Comparison of ENCODE assay signal across 19 cellular contexts in the genomic region with DNA sequence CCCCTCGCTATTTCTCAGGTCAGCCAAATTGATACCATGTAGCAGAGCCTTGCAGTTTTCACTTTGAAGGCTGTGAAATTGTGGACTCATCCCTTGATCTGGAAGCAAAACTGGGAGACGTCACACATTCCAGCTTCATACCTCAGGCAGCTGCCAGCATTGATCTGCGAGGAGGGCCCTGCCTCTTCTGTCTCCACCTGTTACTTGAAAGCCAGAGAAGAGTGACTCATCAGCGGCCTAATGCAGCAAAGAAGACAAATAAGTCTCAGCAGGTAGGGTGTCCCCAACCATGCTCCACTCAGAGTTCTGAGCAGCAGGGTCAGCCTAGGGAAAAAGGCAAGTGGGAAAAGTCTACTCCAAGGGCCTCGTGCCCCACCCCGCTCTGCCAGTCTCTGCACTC.
DNase-seq lines count a peak whose midpoint lies in the region; ATAC-seq, FAIRE-seq and TF ChIP-seq lines count a peak whose summit lies in the region.
"Had no signal": no experiment of that assay in that cellular context is flagged by ENCODE, and none has a peak within 500 bp of the region (broad histone marks: within the 10 kb centered on the region; RNA-seq: fewer than 3 reads in every experiment).

No MANE protein-coding gene starts in this region.

- peaks cover 0 to 18% (median 0%) of the 10 kb centered on the region in 11 experiments; a peak in 4 of 22 replicates for H4K20me1 ChIP-seq in BLaER1 treated with 17β-estradiol and CSF1 and Interleukin-3, amounts not matched to agents 10 nM and 100 nM

- H2AFZ ChIP-seq in mesenchymal stem cell (ENCODE audit: low read depth, low read length): no peak overlapping the region

- no peak overlapping the region for H2BK5ac ChIP-seq in mesenchymal stem cell (ENCODE audit: low read depth, low read length, poor library complexity, severe bottlenecking)

- no peak for ATAC-seq in GM18511 (IDR thresholded peaks at IDR 0.05; ENCODE audit: unreplicated experiment)
- ATAC-seq: heart right ventricle, psoas muscle, upper lobe of right lung had no signal

- H3K27ac ChIP-seq in BLaER1 treated with 17β-estradiol and CSF1 and Interleukin-3, amounts not matched to agents 10 nM and 100 nM: no peak overlapping the region
- H3K27ac ChIP-seq in endodermal cell (ENCODE audit: low read depth, low read length) (no peak overlapping the region), mesenchymal stem cell (ENCODE audit: low read length, poor library complexity, severe bottlenecking) (no peak overlapping the region)
- H3K27ac ChIP-seq: heart right ventricle, psoas muscle, SK-N-MC, upper lobe of right lung, VCaP had no signal

- H3K4me1 Mint-ChIP-seq in endodermal cell: peaks cover 45% of the 10 kb centered on the region
- H3K4me1 Mint-ChIP-seq: central memory CD8-positive, alpha-beta T cell; IgD-negative memory B cell had no signal

- FAIRE-seq in RCC 7860 (lab: Jason Lieb, UNC): no peak

- peak overlapping the region in 1 of 2 experiments; percentile 19 for H3K14ac ChIP-seq in mesenchymal stem cell (ENCODE audit: low read length in 2 of 2)

- H3K4me3 Mint-ChIP-seq in endodermal cell: no peak overlapping the region
- H3K4me3 Mint-ChIP-seq: activated naive CD8-positive, alpha-beta T cell; central memory CD8-positive, alpha-beta T cell; IgD-negative memory B cell had no signal

- H3K36me3 ChIP-seq in BLaER1 treated with 17β-estradiol and CSF1 and Interleukin-3, amounts not matched to agents 10 nM and 100 nM: no peaks in the 10 kb centered on the region
- H3K36me3 ChIP-seq in endodermal cell (ENCODE audit: control insufficient read depth, insufficient read depth, low read length) (no peaks in the 10 kb centered on the region), mesenchymal stem cell (ENCODE audit: control insufficient read depth in 1 of 2, insufficient read depth in 2 of 2, low read depth in 1 of 2, low read length in 2 of 2) (no peaks in the 10 kb centered on the region)
- H3K36me3 ChIP-seq: heart right ventricle, upper lobe of right lung had no signal

- WGBS in endodermal cell (ENCODE audit: insufficient coverage in 1 of 2, insufficient read length in 1 of 2), 2 experiments: 44 to 60% methylated on average over 3 to 6 of the region's 6 CpGs
- WGBS in mesenchymal stem cell: 68% methylated on average over 4 of the region's 6 CpGs

- peaks cover 2% of the 10 kb centered on the region for H3K9me3 Mint-ChIP-seq in endodermal cell

- no peak overlapping the region for H4K91ac ChIP-seq in mesenchymal stem cell (ENCODE audit: low read length)

- H3K27me3 Mint-ChIP-seq in endodermal cell (ENCODE audit: insufficient read depth): no peaks in the 10 kb centered on the region
- H3K27me3 Mint-ChIP-seq: central memory CD8-positive, alpha-beta T cell; IgD-negative memory B cell had no signal

- H3K4me1 ChIP-seq in BLaER1 treated with 17β-estradiol and CSF1 and Interleukin-3, amounts not matched to agents 10 nM and 100 nM: peaks cover 45 to 69% (median 66%) of the 10 kb centered on the region in 10 experiments
- H3K4me1 ChIP-seq in endodermal cell (ENCODE audit: control insufficient read depth, insufficient read depth, low read length): peaks cover 33% of the 10 kb centered on the region
- H3K4me1 ChIP-seq in mesenchymal stem cell (ENCODE audit: control insufficient read depth, insufficient read depth, low read depth, low read length): peaks cover 12% of the 10 kb centered on the region
- H3K4me1 ChIP-seq: psoas muscle had no signal

- peaks cover 0 to 50% (median 0%) of the 10 kb centered on the region in 11 experiments; a peak in 4 of 22 replicates for H3K27me3 ChIP-seq in BLaER1 treated with 17β-estradiol and CSF1 and Interleukin-3, amounts not matched to agents 10 nM and 100 nM
- H3K27me3 ChIP-seq in endodermal cell (ENCODE audit: control insufficient read depth, insufficient read depth, low read length, poor library complexity, severe bottlenecking): no peaks in the 10 kb centered on the region
- H3K27me3 ChIP-seq in mesenchymal stem cell (ENCODE audit: control insufficient read depth in 1 of 2, insufficient read depth in 1 of 2, low read length in 2 of 2): no peaks in the 10 kb centered on the region
- H3K27me3 ChIP-seq: heart right ventricle, upper lobe of right lung had no signal

- no peak overlapping the region for H2AK5ac ChIP-seq in mesenchymal stem cell (ENCODE audit: low read length, severe bottlenecking)

- H3K79me1 ChIP-seq in mesenchymal stem cell (replicated peaks; ENCODE audit: low read length, poor library complexity, severe bottlenecking): no peaks in the 10 kb centered on the region

- peak overlapping the region in 9 of 11 experiments; percentile 84 to 98 (median 90); a peak in 17 of 22 replicates for H3K4me2 ChIP-seq in BLaER1 treated with 17β-estradiol and CSF1 and Interleukin-3, amounts not matched to agents 10 nM and 100 nM
- no peak overlapping the region for H3K4me2 ChIP-seq in mesenchymal stem cell (ENCODE audit: low read length, poor library complexity, severe bottlenecking)

- H3K27ac Mint-ChIP-seq in endodermal cell: peak overlapping the region; percentile 85
- H3K27ac Mint-ChIP-seq: activated naive CD8-positive, alpha-beta T cell; IgD-negative memory B cell had no signal

- TF ChIP-seq CTCF in endodermal cell (conservative IDR thresholded peaks at IDR 0.05): no peak

- H3K9me3 ChIP-seq in BLaER1 treated with 17β-estradiol and CSF1 and Interleukin-3, amounts not matched to agents 10 nM and 100 nM (replicated peaks in 1 of 11): peaks cover 0 to 22% (median 6%) of the 10 kb centered on the region in 11 experiments; a peak in 11 of 22 replicates
- H3K9me3 ChIP-seq in endodermal cell (ENCODE audit: control insufficient read depth, low read length) (no peaks in the 10 kb centered on the region), mesenchymal stem cell (ENCODE audit: control insufficient read depth, low read length) (no peaks in the 10 kb centered on the region)
- H3K9me3 ChIP-seq: heart right ventricle, psoas muscle, upper lobe of right lung had no signal

- DNase-seq in NCI-H146 (lab: John Stamatoyannopoulos, UW) (peak; percentile 67), endodermal cell (peak; percentile 91), mesenchymal stem cell (peak; percentile 15), RCC 7860 (ENCODE audit: low spot score) (no peak), DMS79 (lab: John Stamatoyannopoulos, UW) (no peak)
- no peak for DNase-seq in NK-92 treated with Interleukin-12 subunit alpha and Interleukin-12 subunit beta, amount 100 ng/mL, for 24 hours (lab: John Stamatoyannopoulos, UW)
- DNase-seq: DMS153; heart right ventricle; NCI-H1417 treated with DMSO at 0.1 percent for 48 hours; psoas muscle; stimulated activated CD4-positive, alpha-beta T cell treated with anti-CD3 and anti-CD28 coated beads, Interleukin-1b, Interleukin-23, amount 100 ng/mL, for 48 hours; upper lobe of right lung had no signal

- peak overlapping the region in 1 of 2 experiments; percentile 21 for H3K18ac ChIP-seq in mesenchymal stem cell (ENCODE audit: low read depth in 1 of 2, low read length in 2 of 2)

- H2BK120ac ChIP-seq in mesenchymal stem cell (ENCODE audit: low read depth, low read length): no peak overlapping the region

- no peak overlapping the region for H4K8ac ChIP-seq in mesenchymal stem cell (ENCODE audit: low read length)

- H3K9ac ChIP-seq in BLaER1 treated with 17β-estradiol and CSF1 and Interleukin-3, amounts not matched to agents 10 nM and 100 nM: no peak overlapping the region
- H3K9ac ChIP-seq in endodermal cell (ENCODE audit: extremely low read depth, low read length, poor library complexity, severe bottlenecking): peak overlapping the region; percentile 18
- H3K9ac ChIP-seq in mesenchymal stem cell (ENCODE audit: low read length): no peak overlapping the region

- peak overlapping the region in 1 of 2 experiments; percentile 26 for H2BK12ac ChIP-seq in mesenchymal stem cell (ENCODE audit: low read length in 2 of 2)

- no peak overlapping the region for H2BK15ac ChIP-seq in mesenchymal stem cell (ENCODE audit: low read depth, poor library complexity, severe bottlenecking)

- no peak overlapping the region for H3K4ac ChIP-seq in mesenchymal stem cell (ENCODE audit: low read depth in 1 of 2, low read length in 2 of 2)

- H3K36me3 Mint-ChIP-seq in endodermal cell (ENCODE audit: low read depth): no peaks in the 10 kb centered on the region
- H3K36me3 Mint-ChIP-seq: activated naive CD8-positive, alpha-beta T cell; IgD-negative memory B cell had no signal

- H3K23ac ChIP-seq in mesenchymal stem cell (ENCODE audit: low read length in 2 of 2): no peak overlapping the region

- H3K4me3 ChIP-seq in BLaER1 treated with 17β-estradiol and CSF1 and Interleukin-3, amounts not matched to agents 10 nM and 100 nM: no peak overlapping the region
- no peak overlapping the region for H3K4me3 ChIP-seq in endodermal cell (ENCODE audit: low read length)
- H3K4me3 ChIP-seq in mesenchymal stem cell (ENCODE audit: insufficient read depth in 1 of 2, low read depth in 1 of 2, low read length in 2 of 2): no peak overlapping the region
- H3K4me3 ChIP-seq: heart right ventricle, psoas muscle, SK-N-MC, upper lobe of right lung had no signal

Comparison
In these comparisons a context has a peak if more than half of its experiments do, and no peak if none do; other contexts are left out.
1. DNase-seq: peak in NCI-H146 (single experiment), endodermal cell (single experiment) and mesenchymal stem cell (single experiment); none in RCC 7860 (single experiment), NK-92 treated with Interleukin-12 subunit alpha and Interleukin-12 subunit beta, amount 100 ng/mL, for 24 hours (single experiment) and DMS79 (single experiment).